Comparison of ENCODE assay signal across 16 cellular contexts in the genomic region with DNA sequence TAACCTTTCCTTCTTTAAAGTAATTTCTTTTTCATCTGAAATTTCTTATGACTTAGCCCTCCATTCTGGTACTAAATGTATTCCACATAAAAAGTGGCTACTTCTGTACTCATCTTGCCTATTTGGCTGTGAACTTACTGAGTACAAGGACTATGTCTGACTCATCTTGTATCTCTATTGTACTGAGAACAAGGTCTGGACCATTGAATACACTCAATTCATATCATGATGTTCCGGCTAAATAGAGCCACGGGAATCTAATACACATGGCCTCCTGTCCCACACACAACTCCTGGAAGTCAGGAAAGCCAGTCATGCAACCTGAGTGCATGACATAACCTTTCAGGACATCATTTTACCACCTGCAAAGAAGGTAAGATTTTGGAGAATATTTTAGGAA.
"Had no signal": no experiment of that assay in that cellular context is flagged by ENCODE, and none has a peak within 500 bp of the region (broad histone marks: within the 10 kb centered on the region; RNA-seq: fewer than 3 reads in every experiment).

No MANE protein-coding gene starts in this region.

- H3K27ac ChIP-seq: gastrocnemius medialis, stomach had no signal

- DNase-seq: cortex of kidney; effector memory CD4-positive, alpha-beta T cell; gastrocnemius medialis; kidney; left colon; natural killer cell; posterior cingulate gyrus; right cardiac atrium; small intestine; stimulated activated CD4-positive, alpha-beta T cell treated with anti-CD3 and anti-CD28 coated beads, Interleukin-12 subunit alpha, Interleukin-12 subunit beta, amount 100 ng/mL, for 4 hours; stimulated activated naive CD4-positive, alpha-beta T cell; stomach; substantia nigra; trophoblast cell had no signal

- FAIRE-seq: endometrium, kidney, small intestine had no signal

- H3K27me3 ChIP-seq: gastrocnemius medialis, stomach had no signal

- H3K9me3 ChIP-seq: gastrocnemius medialis, stomach had no signal

- H3K36me3 ChIP-seq: gastrocnemius medialis, stomach had no signal

- ATAC-seq: esophagus mucosa, gastrocnemius medialis, left colon, natural killer cell, right cardiac atrium had no signal

- H3K4me3 ChIP-seq: gastrocnemius medialis, stomach had no signal
